In genomic region chr19:11152318-11153062, GRCh38 we compare ENCODE assay signal across 10 cellular contexts. TPM values are rescaled to one million over a fixed set of nuclear protein-coding genes. Genes with fewer than 3 reads are reported as not detected.
DNase-seq lines count a peak whose midpoint lies in the region; ATAC-seq and TF ChIP-seq lines count a peak whose summit lies in the region.
"Had no signal": no experiment of that assay in that cellular context is flagged by ENCODE, and none has a peak within 500 bp of the region (broad histone marks: within the 10 kb centered on the region; RNA-seq: fewer than 3 reads in every experiment).

No MANE protein-coding gene starts in this region.

- no peak overlapping the region for H3K4me3 Mint-ChIP-seq in naive thymus-derived CD8-positive, alpha-beta T cell

- peak; percentile 69 to 81 (median 72) for ATAC-seq in right lobe of liver
- ATAC-seq in HG02840 (IDR thresholded peaks at IDR 0.05; ENCODE audit: low FRiP score, unreplicated experiment) = no peak
- ATAC-seq in naive thymus-derived CD8-positive, alpha-beta T cell = no peak
- no peak for ATAC-seq in GM21526 (IDR thresholded peaks at IDR 0.05; ENCODE audit: low FRiP score, unreplicated experiment)

- no peaks in the 10 kb centered on the region for H3K9me3 ChIP-seq in MG63
- H3K9me3 ChIP-seq in colonic mucosa = no peaks in the 10 kb centered on the region
- no peaks in the 10 kb centered on the region for H3K9me3 ChIP-seq in right lobe of liver
- H3K9me3 ChIP-seq in suprapubic skin = no peaks in the 10 kb centered on the region

- H3K27me3 ChIP-seq in MG63 (no peaks in the 10 kb centered on the region), colonic mucosa (no peaks in the 10 kb centered on the region), right lobe of liver (no peaks in the 10 kb centered on the region), suprapubic skin (no peaks in the 10 kb centered on the region)

- POLR2A ChIA-PET in naive thymus-derived CD8-positive, alpha-beta T cell (lab: Charles Lee) = no interaction called here

- TF ChIP-seq POLR2A in right lobe of liver (IDR thresholded peaks at IDR 0.05) (peak; percentile 26), suprapubic skin (IDR thresholded peaks at IDR 0.05) (no peak)

- peaks cover 9 to 18% (median 16%) of the 10 kb centered on the region in 4 donors for H3K4me1 Mint-ChIP-seq in naive thymus-derived CD8-positive, alpha-beta T cell

- H3K4me1 ChIP-seq in colonic mucosa (no peaks in the 10 kb centered on the region), right lobe of liver (peaks cover 0 to 41% (median 14%) of the 10 kb centered on the region in 4 donors), suprapubic skin (peaks cover 43% of the 10 kb centered on the region)

- intact Hi-C loops in colonic mucosa (cut with DNase I) = no loop called here
- intact Hi-C loops in right lobe of liver (cut with DNase I) = no loop called here

- no peaks in the 10 kb centered on the region for H3K27me3 Mint-ChIP-seq in naive thymus-derived CD8-positive, alpha-beta T cell

- WGBS in right lobe of liver (ENCODE audit: insufficient coverage, low coverage, low lambda C conversion rate, missing lambda C conversion rate) = 18% methylated on average over 10 of the region's 11 CpGs
- WGBS in suprapubic skin = 44% methylated on average over 11 of the region's 11 CpGs

- no peak overlapping the region for H3K27ac Mint-ChIP-seq in naive thymus-derived CD8-positive, alpha-beta T cell

- TF ChIP-seq CTCF in colonic mucosa (IDR thresholded peaks at IDR 0.05) = no peak
- TF ChIP-seq CTCF in right lobe of liver (IDR thresholded peaks at IDR 0.05) = no peak
- no peak for TF ChIP-seq CTCF in suprapubic skin (IDR thresholded peaks at IDR 0.05)

- peak; percentile 34 for TF ChIP-seq EP300 in suprapubic skin (IDR thresholded peaks at IDR 0.05)

- no peak overlapping the region for H3K4me3 ChIP-seq in MG63
- no peak overlapping the region for H3K4me3 ChIP-seq in colonic mucosa
- no peak overlapping the region for H3K4me3 ChIP-seq in right lobe of liver
- no peak overlapping the region for H3K4me3 ChIP-seq in suprapubic skin

- H3K36me3 Mint-ChIP-seq in naive thymus-derived CD8-positive, alpha-beta T cell = no peaks in the 10 kb centered on the region

- no peak overlapping the region for H3K9ac ChIP-seq in colonic mucosa (ENCODE audit: low read depth in 2 of 2, low read length in 2 of 2)

- DNase-seq in MG63 = peak; percentile 95
- peak; percentile 73 for DNase-seq in colonic mucosa
- peak; percentile 83 to 93 (median 90) for DNase-seq in right lobe of liver
- DNase-seq in suprapubic skin (ENCODE audit: low spot score in 2 of 2) = peak in 1 of 2 donors; percentile 88
- DNase-seq in naive thymus-derived CD8-positive, alpha-beta T cell = no peak
- no peak for DNase-seq in activated CD8-positive, alpha-beta memory T cell treated with anti-CD3 and anti-CD28 coated beads, Interleukin-2, amount 50 U/mL, for 48 hours
- DNase-seq: activated CD4-positive, CD25-positive, alpha-beta regulatory T cell treated with anti-CD3 and anti-CD28 coated beads, Interleukin-2, amount 50 U/mL, for 72 hours; NCI-H187 had no signal

- H3K27ac ChIP-seq in colonic mucosa (peak overlapping the region; percentile 37), right lobe of liver (peak overlapping the region; percentile 69 to 80 (median 78)), suprapubic skin (peak overlapping the region; percentile 70)

- H3K36me3 ChIP-seq in MG63 = peaks cover 53% of the 10 kb centered on the region
- H3K36me3 ChIP-seq in colonic mucosa = no peaks in the 10 kb centered on the region
- no peaks in the 10 kb centered on the region for H3K36me3 ChIP-seq in right lobe of liver
- no peaks in the 10 kb centered on the region for H3K36me3 ChIP-seq in suprapubic skin

- H3K9me3 Mint-ChIP-seq in naive thymus-derived CD8-positive, alpha-beta T cell = no peaks in the 10 kb centered on the region

RNA-seq across cellular contexts. Expression of gene SPC24, which starts 3.1 kb away (rescaled TPM):
- 69.7 and 113 TPM in 2 replicates for total RNA-seq in MG63 (2014; rRNA removed; shearing (Covaris generic); ENCODE audit: low replicate concordance)
- 10 to 100 TPM in 1 of 2 donors, 1 to 10 TPM in 1; 9.4 to 47.6 TPM for total RNA-seq in colonic mucosa
- total RNA-seq in right lobe of liver = 1 to 10 TPM in 5 of 6 experiments, under 1 TPM in 1; 0.90 to 3.8 (median 2.2) TPM
- total RNA-seq in suprapubic skin = 1 to 10 TPM; 1.8 to 4.0 (median 3.7) TPM
- 1 to 10 TPM; 1.5 to 1.7 TPM for total RNA-seq in naive thymus-derived CD8-positive, alpha-beta T cell
- polyA plus RNA-seq in naive thymus-derived CD8-positive, alpha-beta T cell = under 1 TPM in 2 of 3 donors, not detected in 1; 0.16 to 0.47 TPM

RNA-seq across cellular contexts. Expression of gene KANK2, which starts 44.9 kb away (rescaled TPM):
- total RNA-seq in MG63 (2014; rRNA removed; shearing (Covaris generic); ENCODE audit: low replicate concordance) = 81.9 and 86.7 TPM in 2 replicates
- total RNA-seq in colonic mucosa (10 to 100 TPM; 44.1 to 87.8 TPM), right lobe of liver (10 to 100 TPM; 36.3 to 65.4 (median 50.4) TPM), suprapubic skin (10 to 100 TPM; 42.5 to 75.5 (median 65.1) TPM)
- under 1 TPM; 0.23 to 0.36 TPM for total RNA-seq in naive thymus-derived CD8-positive, alpha-beta T cell
- polyA plus RNA-seq in naive thymus-derived CD8-positive, alpha-beta T cell = not detected

Comparison
In these comparisons a context has a peak if more than half of its experiments do, and no peak if none do; other contexts are left out.
1. DNase-seq: peak in MG63 (single experiment), colonic mucosa (single experiment) and right lobe of liver (3 of 3); none in naive thymus-derived CD8-positive, alpha-beta T cell (0 of 10) and activated CD8-positive, alpha-beta memory T cell treated with anti-CD3 and anti-CD28 coated beads, Interleukin-2, amount 50 U/mL, for 48 hours (single experiment).
2. ATAC-seq: peak in right lobe of liver (4 of 4); none in HG02840 (single experiment), naive thymus-derived CD8-positive, alpha-beta T cell (0 of 2) and GM21526 (single experiment).
3. RNA of gene KANK2, which starts 44.9 kb away (total RNA-seq): 44.1 to 87.8 TPM in colonic mucosa, 81.9 to 86.7 TPM in MG63, 42.5 to 75.5 TPM in suprapubic skin and 36.3 to 65.4 TPM in right lobe of liver; 0.23 to 0.36 TPM in naive thymus-derived CD8-positive, alpha-beta T cell; every median in the first group is over 10 times any median in the second.
4. Peak in every context shown above with its lines, with median percentiles within 50 percentile points of each other: H3K27ac ChIP-seq.